Comparison of ENCODE assay signal across 12 cellular contexts in genomic region chr10:2791774-2792443, GRCh38.
DNase-seq lines count a peak whose midpoint lies in the region; ATAC-seq and TF ChIP-seq lines count a peak whose summit lies in the region.
"Had no signal": no experiment of that assay in that cellular context is flagged by ENCODE, and none has a peak within 500 bp of the region (broad histone marks: within the 10 kb centered on the region; RNA-seq: fewer than 3 reads in every experiment).

No MANE protein-coding gene starts in this region.

- no peaks in the 10 kb centered on the region for H3K36me3 ChIP-seq in left ventricle myocardium inferior
- H3K36me3 ChIP-seq: left lung had no signal

- DNase-seq in UCSD-AML1 (lab: John Stamatoyannopoulos, UW; ENCODE audit: unreplicated experiment) (peak; percentile 24), COLO668 (lab: John Stamatoyannopoulos, UW; ENCODE audit: unreplicated experiment) (no peak), posterior vena cava (ENCODE audit: low spot score) (no peak), germinal center (ENCODE audit: low spot score) (no peak), left ventricle myocardium inferior (no peak)
- DNase-seq: CD8-positive, alpha-beta memory T cell; foreskin keratinocyte; left lung; RPMI8226 had no signal

- ATAC-seq in GM18499 (IDR thresholded peaks at IDR 0.05; ENCODE audit: insufficient read depth, unreplicated experiment) (peak; percentile 63), GM19035 (IDR thresholded peaks at IDR 0.05; ENCODE audit: unreplicated experiment) (peak; percentile 79), HG02938 (IDR thresholded peaks at IDR 0.05; ENCODE audit: unreplicated experiment) (peak; percentile 94)
- ATAC-seq: foreskin keratinocyte, left lung had no signal

- intact Hi-C loops in posterior vena cava (cut with DNase I) (no loop called here), left ventricle myocardium inferior (cut with micrococcal nuclease) (no loop called here)

- peaks cover 9% of the 10 kb centered on the region for H3K27me3 ChIP-seq in left ventricle myocardium inferior (ENCODE audit: low read depth)
- H3K27me3 ChIP-seq: foreskin keratinocyte, left lung had no signal

- no peaks in the 10 kb centered on the region for H3K4me1 ChIP-seq in left ventricle myocardium inferior
- H3K4me1 ChIP-seq: foreskin keratinocyte, left lung had no signal

- no peak overlapping the region for H3K4me3 ChIP-seq in left ventricle myocardium inferior
- H3K4me3 ChIP-seq: left lung had no signal

- no peak for TF ChIP-seq CTCF in left ventricle myocardium inferior (IDR thresholded peaks at IDR 0.05; ENCODE audit: borderline replicate concordance)

- H3K9me3 ChIP-seq in left ventricle myocardium inferior (replicated peaks), result peaks cover 35% of the 10 kb centered on the region

- H3K27ac ChIP-seq in left ventricle myocardium inferior (replicated peaks), result no peak overlapping the region
- H3K27ac ChIP-seq: foreskin keratinocyte, left lung had no signal
